In genomic region chr19:29812080-29812880, GRCh38 we compare ENCODE assay signal across 8 cellular contexts. TPM values are rescaled to one million over a fixed set of nuclear protein-coding genes. Genes with fewer than 3 reads are reported as not detected.
DNase-seq lines count a peak whose midpoint lies in the region; ATAC-seq and TF ChIP-seq lines count a peak whose summit lies in the region.

No MANE protein-coding gene starts in this region.

- intact Hi-C loops in dorsolateral prefrontal cortex (cut with DNase I): no loop called here
- intact Hi-C loops in naive thymus-derived CD4-positive, alpha-beta T cell (cut with micrococcal nuclease): loop anchor here in 1 of 2 donors (1.0 kb wide), 1 partner anchor 25 kb away; no protein-coding TSS in a partner anchor

- H3K4me1 ChIP-seq in HEK293 (ENCODE audit: control insufficient read depth, insufficient read depth, low read length): peaks cover 11% of the 10 kb centered on the region
- peaks cover 22% of the 10 kb centered on the region for H3K4me1 ChIP-seq in SJCRH30
- no peaks in the 10 kb centered on the region for H3K4me1 ChIP-seq in naive thymus-derived CD4-positive, alpha-beta T cell (ENCODE audit: control insufficient read depth in 2 of 2, insufficient read depth in 2 of 2, low read length in 2 of 2)

- H3K4me3 ChIP-seq in GM12865 (ENCODE audit: low read depth, low read length) (peak overlapping the region; percentile 49), HEK293 (ENCODE audit: low read depth, low read length) (peak overlapping the region; percentile 47), SJCRH30 (peak overlapping the region; percentile 66), dorsolateral prefrontal cortex (peak overlapping the region; percentile 29 to 75 (median 57))
- H3K4me3 ChIP-seq in naive thymus-derived CD4-positive, alpha-beta T cell (ENCODE audit: low read length): peak overlapping the region; percentile 30

- H3K36me3 Mint-ChIP-seq in naive thymus-derived CD4-positive, alpha-beta T cell: peaks cover 0 to 15% (median 0%) of the 10 kb centered on the region in 5 donors

- H3K36me3 ChIP-seq in HEK293 (ENCODE audit: control insufficient read depth in 2 of 2, insufficient read depth in 1 of 2, low read length in 2 of 2) (peaks cover 30 to 35% of the 10 kb centered on the region in 2 experiments), SJCRH30 (peaks cover 8% of the 10 kb centered on the region)
- H3K36me3 ChIP-seq in naive thymus-derived CD4-positive, alpha-beta T cell (ENCODE audit: control insufficient read depth in 2 of 3, insufficient read depth in 3 of 3, low read length in 3 of 3): no peaks in the 10 kb centered on the region

- peaks cover 0 to 40% (median 11%) of the 10 kb centered on the region in 7 donors for H3K4me1 Mint-ChIP-seq in naive thymus-derived CD4-positive, alpha-beta T cell

- H3K27me3 ChIP-seq in SJCRH30 (no peaks in the 10 kb centered on the region), dorsolateral prefrontal cortex (no peaks in the 10 kb centered on the region)
- H3K27me3 ChIP-seq in naive thymus-derived CD4-positive, alpha-beta T cell (ENCODE audit: control insufficient read depth in 2 of 2, insufficient read depth in 2 of 2, low read length in 2 of 2): no peaks in the 10 kb centered on the region

- H3K27ac Mint-ChIP-seq in naive thymus-derived CD4-positive, alpha-beta T cell: peak overlapping the region; percentile 54 to 93 (median 81)

- TF ChIP-seq CTCF in GM12865 (IDR thresholded peaks at IDR 0.05; ENCODE audit: insufficient read depth, low read depth, low read length, missing control alignments) (no peak), HEK293 (tag by site-specific recombination; IDR thresholded peaks at IDR 0.05) (no peak), dorsolateral prefrontal cortex (IDR thresholded peaks at IDR 0.05 in 54 of 56, conservative IDR thresholded peaks at IDR 0.05 in 2 of 56; ENCODE audit: low read depth in 1 of 56, partially characterized antibody in 56 of 56) (no peak)

- H3K4me3 Mint-ChIP-seq in naive thymus-derived CD4-positive, alpha-beta T cell: peak overlapping the region; percentile 83 to 96 (median 90)

- H3K9me3 ChIP-seq in HEK293 (ENCODE audit: control insufficient read depth, insufficient read depth, low read depth, low read length) (no peaks in the 10 kb centered on the region), SJCRH30 (replicated peaks) (no peaks in the 10 kb centered on the region)
- H3K9me3 ChIP-seq in naive thymus-derived CD4-positive, alpha-beta T cell (ENCODE audit: control insufficient read depth in 2 of 3, low read length in 3 of 3): no peaks in the 10 kb centered on the region

- POLR2A ChIA-PET in HEK293 (lab: Yijun Ruan, JAX): interaction anchor here (0.6 to 2.2 kb wide), 2 partner anchors 32 to 98 kb away, joined by 4 to 28 read pairs; no protein-coding TSS in a partner anchor
- POLR2A ChIA-PET in naive thymus-derived CD4-positive, alpha-beta T cell (lab: Charles Lee): interaction anchor here (0.8 to 2.4 kb wide), 4 partner anchors 17 to 33 kb away, joined by 3 to 23 read pairs (median 6); no protein-coding TSS in a partner anchor

- CTCF ChIA-PET in HEK293 (lab: Yijun Ruan, JAX): interaction anchor here (1.1 to 2.2 kb wide), 3 partner anchors 41 to 118 kb away, joined by 3 to 10 read pairs (median 4); no protein-coding TSS in a partner anchor
- CTCF ChIA-PET in naive thymus-derived CD4-positive, alpha-beta T cell (lab: Charles Lee): interaction anchor here (0.6 kb wide), 1 partner anchor 182 kb away, joined by 3 read pairs; no protein-coding TSS in a partner anchor

- peak; percentile 23 for DNase-seq in GM12865 (ENCODE audit: low read depth)
- DNase-seq in SJCRH30: no peak
- peak in 2 of 10 donors; percentile 20 to 51 for DNase-seq in dorsolateral prefrontal cortex
- peak in 5 of 9 donors; percentile 4 to 49 (median 12) for DNase-seq in naive thymus-derived CD4-positive, alpha-beta T cell
- DNase-seq in SW 1271 (lab: John Stamatoyannopoulos, UW): no peak
- no peak for DNase-seq in COLO829 (ENCODE audit: low spot score)
- DNase-seq in kidney tubule cell (ENCODE audit: low spot score): no peak

- H3K27ac ChIP-seq in HEK293 (ENCODE audit: extremely low read depth, low read depth, low read length): peak overlapping the region; percentile 76; the same call in 1 of the 2 replicates
- no peak overlapping the region for H3K27ac ChIP-seq in SJCRH30
- H3K27ac ChIP-seq in dorsolateral prefrontal cortex: peak overlapping the region in 2 of 59 donors; percentile 38 to 68
- H3K27ac ChIP-seq in naive thymus-derived CD4-positive, alpha-beta T cell (ENCODE audit: low read depth, low read length): no peak overlapping the region

- ATAC-seq in naive thymus-derived CD4-positive, alpha-beta T cell: no peak

- H3K27me3 Mint-ChIP-seq in naive thymus-derived CD4-positive, alpha-beta T cell: no peaks in the 10 kb centered on the region

- peaks cover 0 to 3% (median 0%) of the 10 kb centered on the region in 11 donors for H3K9me3 Mint-ChIP-seq in naive thymus-derived CD4-positive, alpha-beta T cell

TF ChIP-seq in HEK293, 187 proteins besides CTCF, POLR2A, EP300 and RAD21 (continues in another document):
- TF ChIP-seq ZNF558 (tag by site-specific recombination; IDR thresholded peaks at IDR 0.05): no peak
- peak; percentile 45 for TF ChIP-seq ZNF398 (tag by site-specific recombination; IDR thresholded peaks at IDR 0.05)
- TF ChIP-seq KLF1 (tag by site-specific recombination; IDR thresholded peaks at IDR 0.05): 0 out of 2 replicates have a peak, but pooled peaks have one; percentile 28
- TF ChIP-seq FEZF1 (tag by site-specific recombination; IDR thresholded peaks at IDR 0.05): no peak
- TF ChIP-seq PATZ1 (tag by site-specific recombination; IDR thresholded peaks at IDR 0.05): peak; percentile 74
- TF ChIP-seq ZNF248 (tag by site-specific recombination; IDR thresholded peaks at IDR 0.05): no peak
- TF ChIP-seq KLF9 (tag by site-specific recombination; IDR thresholded peaks at IDR 0.05; ENCODE audit: low read depth): peak; percentile 42; the same call in 1 of the 2 replicates
- no peak for TF ChIP-seq PRDM1 (tag by site-specific recombination; IDR thresholded peaks at IDR 0.05)
- no peak for TF ChIP-seq ZNF624 (tag by site-specific recombination; IDR thresholded peaks at IDR 0.05)
- no peak for TF ChIP-seq ZNF121 (tag by site-specific recombination; IDR thresholded peaks at IDR 0.05)
- no peak for TF ChIP-seq ZNF791 (tag by site-specific recombination; IDR thresholded peaks at IDR 0.05)
- TF ChIP-seq TCF7L2 (IDR thresholded peaks at IDR 0.05; ENCODE audit: borderline replicate concordance, low read depth, low read length): no peak
- TF ChIP-seq ZNF600 (tag by site-specific recombination; IDR thresholded peaks at IDR 0.05): peak; percentile 44; the same call in 1 of the 2 replicates
- no peak for TF ChIP-seq ZNF335 (tag by site-specific recombination; conservative IDR thresholded peaks at IDR 0.05)
- TF ChIP-seq ZBTB48 (tag by site-specific recombination; IDR thresholded peaks at IDR 0.05): peak; percentile 45; the same call in 1 of the 2 replicates

RNA-seq across cellular contexts. Expression of gene CCNE1, which starts 0.5 kb away (rescaled TPM):
- 66.3 and 72.7 TPM in 2 replicates for total RNA-seq in SJCRH30 (2014; rRNA removed; shearing (Covaris generic))
- total RNA-seq in dorsolateral prefrontal cortex: 10 to 100 TPM in 1 of 120 experiments, 1 to 10 TPM in 119; 2.3 to 10.5 (median 5.5) TPM
- total RNA-seq in naive thymus-derived CD4-positive, alpha-beta T cell: 10 to 100 TPM in 1 of 5 experiments, 1 to 10 TPM in 4; 5.3 to 36.1 (median 6.6) TPM
- polyA plus RNA-seq in naive thymus-derived CD4-positive, alpha-beta T cell: 1 to 10 TPM; 1.9 to 2.6 TPM

Comparison
In these comparisons a context has a peak if more than half of its experiments do, and no peak if none do; other contexts are left out.
1. DNase-seq: peak in GM12865 (single experiment) and naive thymus-derived CD4-positive, alpha-beta T cell (5 of 9); none in SJCRH30 (0 of 2), SW 1271 (0 of 2), COLO829 (single experiment) and kidney tubule cell (single experiment).
2. Peak in every context shown above with its lines, with median percentiles within 50 percentile points of each other: H3K4me3 ChIP-seq.